ENCODE assay signal across 21 cellular contexts in the genomic region with DNA sequence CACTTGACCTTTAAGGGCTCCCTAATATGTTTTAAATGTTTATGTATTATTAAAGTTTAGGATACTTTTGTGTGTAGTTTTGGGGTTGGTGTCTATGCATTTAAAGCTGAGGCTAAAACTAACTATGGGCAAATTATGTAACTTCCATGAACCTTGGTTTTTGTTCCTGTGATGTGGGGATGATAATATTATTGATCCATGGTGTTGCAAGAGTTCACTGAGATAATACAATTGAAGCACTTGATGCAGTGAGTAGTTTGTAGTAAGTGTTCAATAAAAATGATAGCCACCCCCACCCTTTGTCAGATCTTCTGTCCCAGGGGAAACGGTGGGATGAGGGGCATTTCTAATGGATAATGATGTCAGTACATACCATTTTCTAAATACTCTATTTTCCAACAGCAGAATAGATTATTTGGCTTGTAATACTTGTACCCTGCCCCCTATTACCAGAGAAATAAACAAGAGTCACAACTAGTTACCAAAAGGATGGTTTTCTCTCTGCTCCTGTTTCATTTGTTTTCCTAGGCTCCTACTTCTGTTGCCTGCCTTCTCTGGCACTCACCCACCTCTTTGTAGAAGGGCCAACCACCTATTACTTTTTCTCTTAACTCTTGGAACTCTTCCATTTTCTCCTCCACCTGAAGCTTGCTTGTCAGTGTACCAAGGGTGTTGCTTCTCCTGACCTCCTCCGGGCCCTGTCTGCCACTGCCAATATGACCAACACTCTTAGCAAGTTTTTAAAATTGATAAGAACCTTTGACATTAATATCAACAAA.
DNase-seq lines count a peak whose midpoint lies in the region; ATAC-seq and TF ChIP-seq lines count a peak whose summit lies in the region.
"Had no signal": no experiment of that assay in that cellular context is flagged by ENCODE, and none has a peak within 500 bp of the region (broad histone marks: within the 10 kb centered on the region; RNA-seq: fewer than 3 reads in every experiment).

No MANE protein-coding gene starts in this region.

- H3K4me3 Mint-ChIP-seq in mesothelial cell of epicardium = no peak overlapping the region
- H3K4me3 Mint-ChIP-seq in stimulated activated naive CD8-positive, alpha-beta T cell treated with anti-CD3 and anti-CD28 coated beads, Interleukin-15, amount 100 ng/mL, for 72 hours = no peak overlapping the region
- H3K4me3 Mint-ChIP-seq: GM23338 had no signal

- peaks cover 0 to 5% of the 10 kb centered on the region in 2 donors for H3K36me3 ChIP-seq in ascending aorta
- H3K36me3 ChIP-seq: BLaER1 treated with 17β-estradiol and CSF1 and Interleukin-3, amounts not matched to agents 10 nM and 100 nM had no signal

- no peak for ATAC-seq in GM21390 (IDR thresholded peaks at IDR 0.05; ENCODE audit: unreplicated experiment)
- ATAC-seq in stimulated activated naive CD8-positive, alpha-beta T cell treated with anti-CD3 and anti-CD28 coated beads, Interleukin-15, amount 100 ng/mL, for 72 hours = no peak
- ATAC-seq: GM23338 had no signal

- TF ChIP-seq CTCF in dorsolateral prefrontal cortex (IDR thresholded peaks at IDR 0.05 in 54 of 56, conservative IDR thresholded peaks at IDR 0.05 in 2 of 56; ENCODE audit: low read depth in 1 of 56, partially characterized antibody in 56 of 56) (no peak), mesothelial cell of epicardium (IDR thresholded peaks at IDR 0.05; ENCODE audit: unreplicated experiment) (no peak), ascending aorta (IDR thresholded peaks at IDR 0.05) (no peak)

- peaks cover 9% of the 10 kb centered on the region for H3K9me3 Mint-ChIP-seq in mesothelial cell of epicardium
- no peaks in the 10 kb centered on the region for H3K9me3 Mint-ChIP-seq in stimulated activated naive CD8-positive, alpha-beta T cell treated with anti-CD3 and anti-CD28 coated beads, Interleukin-15, amount 100 ng/mL, for 72 hours
- H3K9me3 Mint-ChIP-seq: CD8-positive, alpha-beta memory T cell; GM23338 had no signal

- H3K27me3 ChIP-seq in dorsolateral prefrontal cortex (no peaks in the 10 kb centered on the region), ascending aorta (no peaks in the 10 kb centered on the region)
- H3K27me3 ChIP-seq: BLaER1 treated with 17β-estradiol and CSF1 and Interleukin-3, amounts not matched to agents 10 nM and 100 nM had no signal

- H3K27ac Mint-ChIP-seq in mesothelial cell of epicardium = peak overlapping the region; percentile 43
- H3K27ac Mint-ChIP-seq in stimulated activated naive CD8-positive, alpha-beta T cell treated with anti-CD3 and anti-CD28 coated beads, Interleukin-15, amount 100 ng/mL, for 72 hours = no peak overlapping the region
- H3K27ac Mint-ChIP-seq: GM23338 had no signal

- no peaks in the 10 kb centered on the region for H3K36me3 Mint-ChIP-seq in mesothelial cell of epicardium
- H3K36me3 Mint-ChIP-seq: CD8-positive, alpha-beta memory T cell had no signal

- DNase-seq in dorsolateral prefrontal cortex (no peak), mesothelial cell of epicardium (ENCODE audit: low spot score in 2 of 2, unreplicated experiment in 2 of 2) (no peak), substantia nigra (lab: John Stamatoyannopoulos, UW) (peak in 2 of 49 donors; percentile 9 to 48), ascending aorta (ENCODE audit: low spot score in 2 of 2) (no peak)
- no peak for DNase-seq in stimulated activated naive CD8-positive, alpha-beta T cell treated with anti-CD3 and anti-CD28 coated beads, Interleukin-15, amount 100 ng/mL, for 72 hours
- DNase-seq: CD8-positive, alpha-beta memory T cell; DMS53; EL; HCEC 1CT; Kasumi-1; MM.1S; NCI-H1092; NCI-H146; NCI-H2029 treated with DMSO at 0.1 percent for 48 hours; NCI-H510A; NCI-H748 treated with DMSO at 0.1 percent for 48 hours; RPMI8226 had no signal

- no peaks in the 10 kb centered on the region for H3K27me3 Mint-ChIP-seq in mesothelial cell of epicardium (ENCODE audit: low read depth)
- peaks cover 5% of the 10 kb centered on the region for H3K27me3 Mint-ChIP-seq in stimulated activated naive CD8-positive, alpha-beta T cell treated with anti-CD3 and anti-CD28 coated beads, Interleukin-15, amount 100 ng/mL, for 72 hours

- peaks cover 0 to 16% of the 10 kb centered on the region in 2 donors for H3K4me1 ChIP-seq in ascending aorta
- H3K4me1 ChIP-seq: BLaER1 treated with 17β-estradiol and CSF1 and Interleukin-3, amounts not matched to agents 10 nM and 100 nM had no signal

- intact Hi-C loops in dorsolateral prefrontal cortex (cut with DNase I) = loop anchor here in 1 of 2 donors (5.0 kb wide), 2 partner anchors 66 to 116 kb away; no protein-coding TSS in a partner anchor
- intact Hi-C loops in ascending aorta (cut with DNase I) = no loop called here

- H3K9me3 ChIP-seq in ascending aorta = no peaks in the 10 kb centered on the region

- H3K4me3 ChIP-seq in dorsolateral prefrontal cortex (peak overlapping the region in 3 of 59 donors; percentile 18 to 27 (median 25)), ascending aorta (no peak overlapping the region)
- H3K4me3 ChIP-seq: BLaER1 treated with 17β-estradiol and CSF1 and Interleukin-3, amounts not matched to agents 10 nM and 100 nM; GM23338 had no signal

- H3K4me1 Mint-ChIP-seq in mesothelial cell of epicardium = peaks cover 3% of the 10 kb centered on the region
- H3K4me1 Mint-ChIP-seq in stimulated activated naive CD8-positive, alpha-beta T cell treated with anti-CD3 and anti-CD28 coated beads, Interleukin-15, amount 100 ng/mL, for 72 hours = no peaks in the 10 kb centered on the region
- H3K4me1 Mint-ChIP-seq: CD8-positive, alpha-beta memory T cell; GM23338 had no signal

- H3K27ac ChIP-seq in angular gyrus (ENCODE audit: low read depth, low read length) (peak overlapping the region; percentile 75), dorsolateral prefrontal cortex (peak overlapping the region; percentile 16 to 96 (median 87)), substantia nigra (ENCODE audit: low read depth, low read length, poor library complexity, severe bottlenecking) (peak overlapping the region; percentile 75), ascending aorta (no peak overlapping the region)
- H3K27ac ChIP-seq: BLaER1 treated with 17β-estradiol and CSF1 and Interleukin-3, amounts not matched to agents 10 nM and 100 nM had no signal

Comparison
In these comparisons a context has a peak if more than half of its experiments do, and no peak if none do; other contexts are left out.
1. H3K27ac ChIP-seq: peak in angular gyrus (single experiment), dorsolateral prefrontal cortex (59 of 59) and substantia nigra (single experiment); none in ascending aorta (0 of 2).